ENCODE assay signal across 18 cellular contexts in genomic region chr4:188623314-188623854, GRCh38.
DNase-seq lines count a peak whose midpoint lies in the region; ATAC-seq, FAIRE-seq and TF ChIP-seq lines count a peak whose summit lies in the region.
"Had no signal": no experiment of that assay in that cellular context is flagged by ENCODE, and none has a peak within 500 bp of the region (broad histone marks: within the 10 kb centered on the region; RNA-seq: fewer than 3 reads in every experiment).

No MANE protein-coding gene starts in this region.

- H3K9me3 ChIP-seq in neural cell (ENCODE audit: low read length), result no peaks in the 10 kb centered on the region
- H3K9me3 ChIP-seq: HAP-1 had no signal

- no peak overlapping the region for H2AFZ ChIP-seq in neural cell (ENCODE audit: low read depth, low read length)

- peak overlapping the region; percentile 6 for H3K27ac Mint-ChIP-seq in chondrocyte (ENCODE audit: unreplicated experiment)
- H3K27ac Mint-ChIP-seq in stimulated activated effector memory CD8-positive, alpha-beta T cell treated with anti-CD3 and anti-CD28 coated beads, Interleukin-12 subunit alpha, Interleukin-12 subunit beta, amount 100 ng/mL, for 72 hours, result no peak overlapping the region
- H3K27ac Mint-ChIP-seq: CD4-positive, alpha-beta memory T cell; HFFc6 had no signal

- H3K36me3 ChIP-seq in neural cell (ENCODE audit: insufficient read depth, low read length), result no peaks in the 10 kb centered on the region
- H3K36me3 ChIP-seq: HAP-1 had no signal

- no peaks in the 10 kb centered on the region for H3K79me2 ChIP-seq in neural cell (replicated peaks; ENCODE audit: insufficient read depth, low read length)

- TF ChIP-seq RAD21 in neural cell (conservative IDR thresholded peaks at IDR 0.05), result peak; percentile 11

- H4K20me1 ChIP-seq in neural cell (ENCODE audit: insufficient read depth), result no peaks in the 10 kb centered on the region

- H3K4me3 ChIP-seq in neural cell (ENCODE audit: low read length), result no peak overlapping the region
- H3K4me3 ChIP-seq: HAP-1 had no signal

- H3K4me3 Mint-ChIP-seq in chondrocyte (ENCODE audit: unreplicated experiment), result no peak overlapping the region
- no peak overlapping the region for H3K4me3 Mint-ChIP-seq in stimulated activated effector memory CD8-positive, alpha-beta T cell treated with anti-CD3 and anti-CD28 coated beads, Interleukin-12 subunit alpha, Interleukin-12 subunit beta, amount 100 ng/mL, for 72 hours
- H3K4me3 Mint-ChIP-seq: CD4-positive, alpha-beta memory T cell; HFFc6 had no signal

- TF ChIP-seq CTCF in chondrocyte (IDR thresholded peaks at IDR 0.05), result no peak
- no peak for TF ChIP-seq CTCF in neural cell (IDR thresholded peaks at IDR 0.05; ENCODE audit: poor library complexity, severe bottlenecking)

- TF ChIP-seq EP300 in neural cell (conservative IDR thresholded peaks at IDR 0.05; ENCODE audit: poor library complexity, severe bottlenecking), result peak; percentile 96

- no peaks in the 10 kb centered on the region for H3K27me3 Mint-ChIP-seq in chondrocyte (ENCODE audit: low read depth)
- H3K27me3 Mint-ChIP-seq: CD4-positive, alpha-beta memory T cell had no signal

- peak; percentile 62 for FAIRE-seq in endometrium (lab: Jason Lieb, UNC)
- FAIRE-seq: GM12891, GM18507, H54 had no signal

- H3K27me3 ChIP-seq in neural cell (ENCODE audit: insufficient read depth, low read depth, low read length), result no peaks in the 10 kb centered on the region

- no peaks in the 10 kb centered on the region for H3F3A ChIP-seq in neural cell (ENCODE audit: insufficient read depth, low read length, poor library complexity, severe bottlenecking)

- H3K9me2 ChIP-seq in neural cell (ENCODE audit: insufficient read depth, low read length), result no peaks in the 10 kb centered on the region

- DNase-seq in chondrocyte (ENCODE audit: low spot score), result no peak
- DNase-seq in NCI-H2081 treated with DMSO at 0.1 percent for 48 hours (lab: John Stamatoyannopoulos, UW), result no peak
- no peak for DNase-seq in stimulated activated effector memory CD8-positive, alpha-beta T cell treated with anti-CD3 and anti-CD28 coated beads, Interleukin-12 subunit alpha, Interleukin-12 subunit beta, amount 100 ng/mL, for 72 hours (ENCODE audit: low spot score in 2 of 2)
- no peak for DNase-seq in activated CD4-positive, alpha-beta T cell treated with anti-CD3 and anti-CD28 coated beads, Interleukin-2, amount 50 U/mL, for 48 hours
- DNase-seq: Calu3; CD4-positive, alpha-beta memory T cell; COR-L47; DMS53; DMS79 treated with DMSO at 0.1 percent for 48 hours; GF-D8; GOT3; HFFc6 had no signal

- no peak for ATAC-seq in stimulated activated effector memory CD8-positive, alpha-beta T cell treated with anti-CD3 and anti-CD28 coated beads, Interleukin-12 subunit alpha, Interleukin-12 subunit beta, amount 100 ng/mL, for 72 hours

- no peaks in the 10 kb centered on the region for H3K9me3 Mint-ChIP-seq in chondrocyte (ENCODE audit: low read depth)
- peaks cover 21% of the 10 kb centered on the region for H3K9me3 Mint-ChIP-seq in stimulated activated effector memory CD8-positive, alpha-beta T cell treated with anti-CD3 and anti-CD28 coated beads, Interleukin-12 subunit alpha, Interleukin-12 subunit beta, amount 100 ng/mL, for 72 hours

- H3K9ac ChIP-seq in neural cell (ENCODE audit: low read length), result no peak overlapping the region

- peaks cover 31% of the 10 kb centered on the region for H3K4me1 Mint-ChIP-seq in chondrocyte (ENCODE audit: low read depth)
- no peaks in the 10 kb centered on the region for H3K4me1 Mint-ChIP-seq in stimulated activated effector memory CD8-positive, alpha-beta T cell treated with anti-CD3 and anti-CD28 coated beads, Interleukin-12 subunit alpha, Interleukin-12 subunit beta, amount 100 ng/mL, for 72 hours
- H3K4me1 Mint-ChIP-seq: CD4-positive, alpha-beta memory T cell had no signal

- no peaks in the 10 kb centered on the region for H3K36me3 Mint-ChIP-seq in chondrocyte (ENCODE audit: low read depth)
- no peaks in the 10 kb centered on the region for H3K36me3 Mint-ChIP-seq in stimulated activated effector memory CD8-positive, alpha-beta T cell treated with anti-CD3 and anti-CD28 coated beads, Interleukin-12 subunit alpha, Interleukin-12 subunit beta, amount 100 ng/mL, for 72 hours
- H3K36me3 Mint-ChIP-seq: CD4-positive, alpha-beta memory T cell had no signal

- peak overlapping the region; percentile 3 for H3K27ac ChIP-seq in neural cell (ENCODE audit: low read length)

- no peak overlapping the region for H3K4me2 ChIP-seq in neural cell (ENCODE audit: low read length)

TF ChIP-seq in neural cell, 6 proteins besides CTCF, POLR2A, EP300 and RAD21:
- no peak for TF ChIP-seq MXI1 (conservative IDR thresholded peaks at IDR 0.05; ENCODE audit: poor library complexity, severe bottlenecking)
- TF ChIP-seq TAF1 (IDR thresholded peaks at IDR 0.05; ENCODE audit: low read depth), result no peak
- peak; percentile 26 for TF ChIP-seq POLR2AphosphoS5 (IDR thresholded peaks at IDR 0.05)
